1 cellular context compared by ENCODE assay signal in the genomic region with DNA sequence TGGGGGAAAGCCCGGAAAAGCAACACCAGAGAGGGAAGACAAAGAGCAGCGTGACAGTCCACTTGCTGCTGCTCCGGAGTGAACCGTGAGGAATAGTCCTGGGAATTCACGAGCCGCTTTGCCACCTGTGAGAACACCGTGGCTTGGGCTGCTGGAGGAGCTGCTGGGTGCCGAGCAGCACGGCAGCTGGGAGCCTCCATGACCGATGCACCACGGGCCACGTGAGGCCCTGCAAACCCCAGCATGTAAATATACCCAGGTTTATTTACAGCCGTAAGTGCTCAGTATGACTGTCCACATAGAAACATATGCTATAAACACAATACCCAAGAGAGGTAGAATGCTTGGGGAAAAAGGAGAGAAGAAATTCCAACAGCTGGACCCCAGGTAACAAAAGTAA.
TF ChIP-seq lines count a peak whose summit lies in the region.

No MANE protein-coding gene starts in this region.

TF ChIP-seq in GM23338, 12 proteins besides CTCF, POLR2A, EP300 and RAD21 (continued from another document):
- TF ChIP-seq ZNF462 (CRISPR knock-in tag; IDR thresholded peaks at IDR 0.05) (no peak), EZH2 (IDR thresholded peaks at IDR 0.05; ENCODE audit: low read depth, unreplicated experiment) (no peak), NANOG (IDR thresholded peaks at IDR 0.05; ENCODE audit: borderline replicate concordance) (no peak)
TF ChIP-seq in GM23338: peak in this region for 0.
